In the genomic region with DNA sequence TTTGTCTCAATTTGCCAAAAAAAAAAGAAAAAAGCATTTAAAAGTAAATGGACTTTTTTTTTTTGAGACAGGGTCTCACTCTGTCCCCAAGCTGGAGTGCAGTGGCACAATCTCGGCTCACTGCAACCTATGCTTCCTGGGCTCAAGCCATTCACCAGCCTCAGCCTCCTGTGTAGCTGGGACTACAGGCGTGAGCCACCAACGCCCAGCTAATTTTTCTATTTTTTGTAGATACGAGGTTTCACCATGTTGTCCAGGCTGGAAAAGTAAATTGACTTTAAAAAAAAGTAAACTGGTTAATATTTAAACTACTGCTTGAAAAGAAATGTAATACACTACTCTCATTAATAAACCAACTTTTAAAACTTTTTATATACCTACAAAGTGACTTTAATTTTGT, we compare ENCODE assay signal across 26 cellular contexts.
"Had no signal": no experiment of that assay in that cellular context is flagged by ENCODE, and none has a peak within 500 bp of the region (broad histone marks: within the 10 kb centered on the region; RNA-seq: fewer than 3 reads in every experiment).

No MANE protein-coding gene starts in this region.

- H3K9me3 Mint-ChIP-seq: immature natural killer cell; naive thymus-derived CD8-positive, alpha-beta T cell; stimulated activated effector memory CD8-positive, alpha-beta T cell treated with anti-CD3 and anti-CD28 coated beads, Interleukin-12 subunit alpha, Interleukin-12 subunit beta, amount 100 ng/mL, for 72 hours; type B pancreatic cell had no signal

- ATAC-seq: esophagus mucosa; gastroesophageal sphincter; left colon; left ventricle myocardium superior; lower lobe of right lung; naive thymus-derived CD8-positive, alpha-beta T cell; stimulated activated effector memory CD8-positive, alpha-beta T cell treated with anti-CD3 and anti-CD28 coated beads, Interleukin-12 subunit alpha, Interleukin-12 subunit beta, amount 100 ng/mL, for 72 hours had no signal

- H3K27ac Mint-ChIP-seq: immature natural killer cell; nephron progenitor cell; stimulated activated effector memory CD8-positive, alpha-beta T cell treated with anti-CD3 and anti-CD28 coated beads, Interleukin-12 subunit alpha, Interleukin-12 subunit beta, amount 100 ng/mL, for 72 hours; type B pancreatic cell had no signal

- H3K9me3 ChIP-seq: gastroesophageal sphincter, lower lobe of right lung, prostate gland, right atrium auricular region, sigmoid colon, stomach, thyroid gland had no signal

- H3K27me3 ChIP-seq: gastroesophageal sphincter, right atrium auricular region, sigmoid colon, stomach, thyroid gland had no signal

- H3K4me3 ChIP-seq: dorsolateral prefrontal cortex, gastroesophageal sphincter, lower lobe of right lung, prostate gland, right atrium auricular region, sigmoid colon, stomach, thyroid gland had no signal

- H3K27me3 Mint-ChIP-seq: naive thymus-derived CD8-positive, alpha-beta T cell; type B pancreatic cell had no signal

- H3K4me3 Mint-ChIP-seq: immature natural killer cell; nephron progenitor cell; stimulated activated effector memory CD8-positive, alpha-beta T cell treated with anti-CD3 and anti-CD28 coated beads, Interleukin-12 subunit alpha, Interleukin-12 subunit beta, amount 100 ng/mL, for 72 hours; type B pancreatic cell had no signal

- H3K36me3 Mint-ChIP-seq: immature natural killer cell had no signal

- DNase-seq: dorsolateral prefrontal cortex; effector CD4-positive, alpha-beta T cell; foreskin fibroblast; hypothalamus; immature natural killer cell; islet precursor cell; kidney glomerular epithelial cell; left colon; left ventricle myocardium superior; lower lobe of right lung; naive thymus-derived CD8-positive, alpha-beta T cell; nephron progenitor cell; nucleus accumbens; sigmoid colon; stimulated activated CD4-positive, alpha-beta T cell treated with anti-CD3 and anti-CD28 coated beads, Interleukin-2, amount 100 ng/mL, for 24 hours; stimulated activated CD4-positive, alpha-beta T cell treated with anti-CD3 and anti-CD28 coated beads, Interleukin-4, amount 100 ng/mL, for 24 hours; stimulated activated naive CD4-positive, alpha-beta T cell treated with Interleukin-2 at 50 U/mL for 16 hours; stomach; thyroid gland had no signal

- H3K36me3 ChIP-seq: gastroesophageal sphincter, prostate gland, right atrium auricular region, sigmoid colon, thyroid gland had no signal

- H3K27ac ChIP-seq: dorsolateral prefrontal cortex, epithelial cell of prostate, gastroesophageal sphincter, lower lobe of right lung, prostate gland, right atrium auricular region, sigmoid colon, stomach, thyroid gland had no signal

- H3K4me1 ChIP-seq: prostate gland had no signal
